In genomic region chr19:29478578-29479565, GRCh38 we compare ENCODE assay signal across 2 cellular contexts.
TF ChIP-seq lines count a peak whose summit lies in the region.

No MANE protein-coding gene starts in this region.

TF ChIP-seq in GM23338, 12 proteins besides CTCF, POLR2A, EP300 and RAD21 (continued from another document):
- TF ChIP-seq, protein P1, sequence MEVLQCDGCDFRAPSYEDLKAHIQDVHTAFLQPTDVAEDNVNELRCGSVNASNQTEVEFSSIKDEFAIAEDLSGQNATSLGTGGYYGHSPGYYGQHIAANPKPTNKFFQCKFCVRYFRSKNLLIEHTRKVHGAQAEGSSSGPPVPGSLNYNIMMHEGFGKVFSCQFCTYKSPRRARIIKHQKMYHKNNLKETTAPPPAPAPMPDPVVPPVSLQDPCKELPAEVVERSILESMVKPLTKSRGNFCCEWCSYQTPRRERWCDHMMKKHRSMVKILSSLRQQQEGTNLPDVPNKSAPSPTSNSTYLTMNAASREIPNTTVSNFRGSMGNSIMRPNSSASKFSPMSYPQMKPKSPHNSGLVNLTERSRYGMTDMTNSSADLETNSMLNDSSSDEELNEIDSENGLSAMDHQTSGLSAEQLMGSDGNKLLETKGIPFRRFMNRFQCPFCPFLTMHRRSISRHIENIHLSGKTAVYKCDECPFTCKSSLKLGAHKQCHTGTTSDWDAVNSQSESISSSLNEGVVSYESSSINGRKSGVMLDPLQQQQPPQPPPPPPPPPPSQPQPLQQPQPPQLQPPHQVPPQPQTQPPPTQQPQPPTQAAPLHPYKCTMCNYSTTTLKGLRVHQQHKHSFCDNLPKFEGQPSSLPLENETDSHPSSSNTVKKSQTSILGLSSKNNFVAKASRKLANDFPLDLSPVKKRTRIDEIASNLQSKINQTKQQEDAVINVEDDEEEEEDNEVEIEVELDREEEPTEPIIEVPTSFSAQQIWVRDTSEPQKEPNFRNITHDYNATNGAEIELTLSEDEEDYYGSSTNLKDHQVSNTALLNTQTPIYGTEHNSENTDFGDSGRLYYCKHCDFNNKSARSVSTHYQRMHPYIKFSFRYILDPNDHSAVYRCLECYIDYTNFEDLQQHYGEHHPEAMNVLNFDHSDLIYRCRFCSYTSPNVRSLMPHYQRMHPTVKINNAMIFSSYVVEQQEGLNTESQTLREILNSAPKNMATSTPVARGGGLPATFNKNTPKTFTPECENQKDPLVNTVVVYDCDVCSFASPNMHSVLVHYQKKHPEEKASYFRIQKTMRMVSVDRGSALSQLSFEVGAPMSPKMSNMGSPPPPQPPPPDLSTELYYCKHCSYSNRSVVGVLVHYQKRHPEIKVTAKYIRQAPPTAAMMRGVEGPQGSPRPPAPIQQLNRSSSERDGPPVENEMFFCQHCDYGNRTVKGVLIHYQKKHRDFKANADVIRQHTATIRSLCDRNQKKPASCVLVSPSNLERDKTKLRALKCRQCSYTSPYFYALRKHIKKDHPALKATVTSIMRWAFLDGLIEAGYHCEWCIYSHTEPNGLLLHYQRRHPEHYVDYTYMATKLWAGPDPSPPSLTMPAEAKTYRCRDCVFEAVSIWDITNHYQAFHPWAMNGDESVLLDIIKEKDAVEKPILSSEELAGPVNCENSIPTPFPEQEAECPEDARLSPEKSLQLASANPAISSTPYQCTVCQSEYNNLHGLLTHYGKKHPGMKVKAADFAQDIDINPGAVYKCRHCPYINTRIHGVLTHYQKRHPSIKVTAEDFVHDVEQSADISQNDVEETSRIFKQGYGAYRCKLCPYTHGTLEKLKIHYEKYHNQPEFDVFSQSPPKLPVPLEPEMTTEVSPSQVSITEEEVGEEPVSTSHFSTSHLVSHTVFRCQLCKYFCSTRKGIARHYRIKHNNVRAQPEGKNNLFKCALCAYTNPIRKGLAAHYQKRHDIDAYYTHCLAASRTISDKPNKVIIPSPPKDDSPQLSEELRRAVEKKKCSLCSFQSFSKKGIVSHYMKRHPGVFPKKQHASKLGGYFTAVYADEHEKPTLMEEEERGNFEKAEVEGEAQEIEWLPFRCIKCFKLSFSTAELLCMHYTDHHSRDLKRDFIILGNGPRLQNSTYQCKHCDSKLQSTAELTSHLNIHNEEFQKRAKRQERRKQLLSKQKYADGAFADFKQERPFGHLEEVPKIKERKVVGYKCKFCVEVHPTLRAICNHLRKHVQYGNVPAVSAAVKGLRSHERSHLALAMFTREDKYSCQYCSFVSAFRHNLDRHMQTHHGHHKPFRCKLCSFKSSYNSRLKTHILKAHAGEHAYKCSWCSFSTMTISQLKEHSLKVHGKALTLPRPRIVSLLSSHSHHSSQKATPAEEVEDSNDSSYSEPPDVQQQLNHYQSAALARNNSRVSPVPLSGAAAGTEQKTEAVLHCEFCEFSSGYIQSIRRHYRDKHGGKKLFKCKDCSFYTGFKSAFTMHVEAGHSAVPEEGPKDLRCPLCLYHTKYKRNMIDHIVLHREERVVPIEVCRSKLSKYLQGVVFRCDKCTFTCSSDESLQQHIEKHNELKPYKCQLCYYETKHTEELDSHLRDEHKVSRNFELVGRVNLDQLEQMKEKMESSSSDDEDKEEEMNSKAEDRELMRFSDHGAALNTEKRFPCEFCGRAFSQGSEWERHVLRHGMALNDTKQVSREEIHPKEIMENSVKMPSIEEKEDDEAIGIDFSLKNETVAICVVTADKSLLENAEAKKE (CRISPR knock-in tag; IDR thresholded peaks at IDR 0.05) = no peak
- TF ChIP-seq EZH2 (IDR thresholded peaks at IDR 0.05; ENCODE audit: low read depth, unreplicated experiment) = no peak
- TF ChIP-seq JUNB (IDR thresholded peaks at IDR 0.05; ENCODE audit: unreplicated experiment) = no peak
- no peak for TF ChIP-seq REST (IDR thresholded peaks at IDR 0.05; ENCODE audit: unreplicated experiment)
- TF ChIP-seq ZNF331 (CRISPR knock-in tag; IDR thresholded peaks at IDR 0.05; ENCODE audit: low read depth) = no peak

TF ChIP-seq in HepG2, 621 proteins besides CTCF, POLR2A, EP300 and RAD21 (continued from another document):
- 0 out of 2 replicates have a peak, but pooled peaks have one; percentile 18 for TF ChIP-seq STAG1 (CRISPR knock-in tag; IDR thresholded peaks at IDR 0.05)
